In the genomic region with DNA sequence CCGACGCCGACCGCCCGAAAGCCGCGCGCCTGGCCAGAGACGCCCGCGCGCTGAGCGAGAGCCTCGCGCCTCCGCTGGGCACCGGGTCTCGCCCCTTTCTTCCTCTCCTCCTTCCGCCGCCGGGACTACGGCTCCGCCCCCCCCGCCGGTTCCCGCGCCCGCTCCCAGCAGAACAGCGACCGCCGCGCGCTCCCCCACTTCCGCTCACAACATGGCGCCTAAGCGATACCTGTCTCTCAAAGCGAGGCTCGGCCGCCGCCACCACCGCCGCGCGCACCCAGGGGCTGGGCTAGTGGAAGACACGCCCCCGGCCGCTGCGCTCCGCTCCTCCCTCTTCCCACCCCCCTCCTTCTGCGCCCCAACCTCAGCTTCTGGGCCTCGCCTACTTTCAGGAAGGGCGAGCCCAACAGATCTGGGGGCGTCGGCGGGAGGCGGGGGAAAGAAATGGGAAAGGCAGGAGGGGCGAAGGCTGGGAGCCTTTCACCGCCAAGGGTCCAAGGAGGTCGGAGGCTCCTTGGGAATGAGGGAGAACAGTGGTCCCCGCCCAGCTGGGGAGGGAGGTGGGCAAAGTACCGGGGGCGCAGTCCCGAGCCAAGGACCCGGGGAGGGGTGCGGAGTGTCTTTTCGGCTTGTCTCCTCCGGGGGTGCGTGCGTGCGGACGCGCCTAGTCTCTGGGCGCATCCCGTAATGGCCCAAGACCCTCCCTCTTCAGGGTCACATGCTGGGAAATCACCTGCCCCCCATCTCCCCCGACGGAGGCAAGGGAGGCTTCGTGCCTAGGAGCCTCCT, we compare ENCODE assay signal across 1 cellular context.
TF ChIP-seq lines count a peak whose summit lies in the region.

A gene (minus strand): TSS at position 100 of the 789 bp plus-strand sequence. CDS start 277 bp downstream, outside the sequence.

TF ChIP-seq in K562, 482 proteins besides CTCF, POLR2A, EP300 and RAD21 (continued from another document and continues in another):
- TF ChIP-seq NFRKB (IDR thresholded peaks at IDR 0.05; ENCODE audit: low read depth) (no peak), ARID2 (IDR thresholded peaks at IDR 0.05) (no peak), POLR3A (IDR thresholded peaks at IDR 0.05; ENCODE audit: borderline replicate concordance, extremely low read depth, insufficient read depth, insufficient read length) (no peak), ZNF445 (CRISPR knock-in tag; IDR thresholded peaks at IDR 0.05; ENCODE audit: low read depth) (no peak), NCOA2 (IDR thresholded peaks at IDR 0.05; ENCODE audit: partially characterized antibody in 2 of 2) (no peak), COPS2 (conservative IDR thresholded peaks at IDR 0.05) (no peak), MAFF (IDR thresholded peaks at IDR 0.05; ENCODE audit: low read length) (no peak), SMARCA5 (IDR thresholded peaks at IDR 0.05) (no peak), PHF8 (IDR thresholded peaks at IDR 0.05; ENCODE audit: borderline replicate concordance, low read length) (peak; percentile 57; the same call in 1 of the 2 replicates), SAP30 (IDR thresholded peaks at IDR 0.05; ENCODE audit: borderline replicate concordance, insufficient read depth, low read depth, low read length, poor library complexity, severe bottlenecking) (no peak), HNRNPK (IDR thresholded peaks at IDR 0.05; ENCODE audit: low read depth, low read length, poor library complexity, severe bottlenecking) (peak; percentile 41), HNRNPL (IDR thresholded peaks at IDR 0.05; ENCODE audit: low read depth, low read length) (no peak), ZNF766 (CRISPR knock-in tag; conservative IDR thresholded peaks at IDR 0.05) (no peak), POLR3G (IDR thresholded peaks at IDR 0.05; ENCODE audit: extremely low read depth, insufficient read length, insufficient replicate concordance) (no peak), ZKSCAN1 (IDR thresholded peaks at IDR 0.05; ENCODE audit: low read depth, low read length) (no peak), KAT2B (IDR thresholded peaks at IDR 0.05; ENCODE audit: low read depth, low read length) (no peak), CXXC5 (CRISPR knock-in tag; IDR thresholded peaks at IDR 0.05) (peak; percentile 74), CBX5 (IDR thresholded peaks at IDR 0.05; ENCODE audit: borderline replicate concordance, low read depth) (no peak), HDAC1 (IDR thresholded peaks at IDR 0.05) (no peak), BRF1 (IDR thresholded peaks at IDR 0.05; ENCODE audit: borderline replicate concordance, extremely low read depth, insufficient read length) (no peak), LARP7 (IDR thresholded peaks at IDR 0.05) (no peak), ZNF217 (CRISPR knock-in tag; IDR thresholded peaks at IDR 0.05) (no peak), GABPB1 (CRISPR knock-in tag; IDR thresholded peaks at IDR 0.05) (peak; percentile 81), NEUROD1 (IDR thresholded peaks at IDR 0.05; ENCODE audit: borderline replicate concordance, low read depth, low read length, partially characterized antibody) (no peak), FOXK2 (conservative IDR thresholded peaks at IDR 0.05 in 1 of 2, IDR thresholded peaks at IDR 0.05 in 1 of 2; ENCODE audit: low read depth in 2 of 2) (peak; percentile 61 to 65; a peak in 2 of 4 replicates), FIP1L1 (IDR thresholded peaks at IDR 0.05; ENCODE audit: low read depth, low read length, poor library complexity, severe bottlenecking) (no peak), ZNF707 (CRISPR knock-in tag; conservative IDR thresholded peaks at IDR 0.05) (no peak), HSF4 (CRISPR knock-in tag; IDR thresholded peaks at IDR 0.05; ENCODE audit: borderline replicate concordance) (no peak), ETS2 (tag; IDR thresholded peaks at IDR 0.05; ENCODE audit: borderline replicate concordance, poor library complexity, severe bottlenecking) (no peak), ZNF224 (CRISPR knock-in tag; IDR thresholded peaks at IDR 0.05) (no peak), TFAM (CRISPR knock-in tag; conservative IDR thresholded peaks at IDR 0.05) (no peak), PHB (CRISPR knock-in tag; IDR thresholded peaks at IDR 0.05) (no peak), ZNF764 (CRISPR knock-in tag; IDR thresholded peaks at IDR 0.05; ENCODE audit: low read depth) (no peak), ZNF311 (CRISPR knock-in tag; IDR thresholded peaks at IDR 0.05) (no peak), RBM39 (optimal IDR thresholded peaks at IDR 0.05; ENCODE audit: low read depth, low read length) (no peak), SREBF2 (CRISPR knock-in tag; IDR thresholded peaks at IDR 0.05) (no peak), EHMT2 (IDR thresholded peaks at IDR 0.05) (no peak), GTF2A2 (tag; IDR thresholded peaks at IDR 0.05) (no peak), FOXJ2 (tag; IDR thresholded peaks at IDR 0.05) (no peak), ZNF347 (CRISPR knock-in tag; IDR thresholded peaks at IDR 0.05; ENCODE audit: low read depth) (no peak), TCFL5 (CRISPR knock-in tag; conservative IDR thresholded peaks at IDR 0.05) (no peak), ZNF24 (IDR thresholded peaks at IDR 0.05) (no peak), YY1 (IDR thresholded peaks at IDR 0.05; ENCODE audit: borderline replicate concordance in 1 of 3, control insufficient read depth in 1 of 3, extremely low read depth in 1 of 3, insufficient read depth in 3 of 3, insufficient read length in 1 of 3, insufficient replicate concordance in 2 of 3, low read depth in 1 of 3, low read length in 2 of 3) (peak in 2 of 3 experiments; percentile 93 to 97), PRPF4 (IDR thresholded peaks at IDR 0.05; ENCODE audit: insufficient read depth, low read depth, low read length, poor library complexity, severe bottlenecking) (no peak), ZNF696 (CRISPR knock-in tag; conservative IDR thresholded peaks at IDR 0.05) (no peak), THRAP3 (IDR thresholded peaks at IDR 0.05; ENCODE audit: borderline replicate concordance) (no peak), XRCC3 (IDR thresholded peaks at IDR 0.05) (no peak), NRF1 (conservative IDR thresholded peaks at IDR 0.05 in 1 of 2, IDR thresholded peaks at IDR 0.05 in 1 of 2) (peak; percentile 85 to 88)
- TF ChIP-seq, protein P1, sequence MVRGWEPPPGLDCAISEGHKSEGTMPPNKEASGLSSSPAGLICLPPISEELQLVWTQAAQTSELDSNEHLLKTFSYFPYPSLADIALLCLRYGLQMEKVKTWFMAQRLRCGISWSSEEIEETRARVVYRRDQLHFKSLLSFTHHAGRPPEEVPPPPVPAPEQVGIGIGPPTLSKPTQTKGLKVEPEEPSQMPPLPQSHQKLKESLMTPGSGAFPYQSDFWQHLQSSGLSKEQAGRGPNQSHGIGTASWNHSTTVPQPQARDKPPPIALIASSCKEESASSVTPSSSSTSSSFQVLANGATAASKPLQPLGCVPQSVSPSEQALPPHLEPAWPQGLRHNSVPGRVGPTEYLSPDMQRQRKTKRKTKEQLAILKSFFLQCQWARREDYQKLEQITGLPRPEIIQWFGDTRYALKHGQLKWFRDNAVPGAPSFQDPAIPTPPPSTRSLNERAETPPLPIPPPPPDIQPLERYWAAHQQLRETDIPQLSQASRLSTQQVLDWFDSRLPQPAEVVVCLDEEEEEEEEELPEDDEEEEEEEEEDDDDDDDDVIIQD (CRISPR knock-in tag; IDR thresholded peaks at IDR 0.05), result no peak
- TF ChIP-seq, protein P2, sequence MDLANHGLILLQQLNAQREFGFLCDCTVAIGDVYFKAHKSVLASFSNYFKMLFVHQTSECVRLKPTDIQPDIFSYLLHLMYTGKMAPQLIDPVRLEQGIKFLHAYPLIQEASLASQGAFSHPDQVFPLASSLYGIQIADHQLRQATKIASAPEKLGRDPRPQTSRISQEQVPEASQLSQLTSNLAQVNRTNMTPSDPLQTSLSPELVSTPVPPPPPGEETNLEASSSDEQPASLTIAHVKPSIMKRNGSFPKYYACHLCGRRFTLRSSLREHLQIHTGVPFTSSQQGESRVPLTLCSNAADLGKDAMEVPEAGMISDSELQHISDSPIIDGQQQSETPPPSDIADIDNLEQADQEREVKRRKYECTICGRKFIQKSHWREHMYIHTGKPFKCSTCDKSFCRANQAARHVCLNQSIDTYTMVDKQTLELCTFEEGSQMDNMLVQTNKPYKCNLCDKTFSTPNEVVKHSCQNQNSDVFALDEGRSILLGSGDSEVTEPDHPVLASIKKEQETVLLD (IDR thresholded peaks at IDR 0.05), result peak; percentile 52; the same call in 1 of the 2 replicates
- TF ChIP-seq, protein P3, sequence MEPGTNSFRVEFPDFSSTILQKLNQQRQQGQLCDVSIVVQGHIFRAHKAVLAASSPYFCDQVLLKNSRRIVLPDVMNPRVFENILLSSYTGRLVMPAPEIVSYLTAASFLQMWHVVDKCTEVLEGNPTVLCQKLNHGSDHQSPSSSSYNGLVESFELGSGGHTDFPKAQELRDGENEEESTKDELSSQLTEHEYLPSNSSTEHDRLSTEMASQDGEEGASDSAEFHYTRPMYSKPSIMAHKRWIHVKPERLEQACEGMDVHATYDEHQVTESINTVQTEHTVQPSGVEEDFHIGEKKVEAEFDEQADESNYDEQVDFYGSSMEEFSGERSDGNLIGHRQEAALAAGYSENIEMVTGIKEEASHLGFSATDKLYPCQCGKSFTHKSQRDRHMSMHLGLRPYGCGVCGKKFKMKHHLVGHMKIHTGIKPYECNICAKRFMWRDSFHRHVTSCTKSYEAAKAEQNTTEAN (CRISPR knock-in tag; IDR thresholded peaks at IDR 0.05), result no peak
- TF ChIP-seq, protein P4, sequence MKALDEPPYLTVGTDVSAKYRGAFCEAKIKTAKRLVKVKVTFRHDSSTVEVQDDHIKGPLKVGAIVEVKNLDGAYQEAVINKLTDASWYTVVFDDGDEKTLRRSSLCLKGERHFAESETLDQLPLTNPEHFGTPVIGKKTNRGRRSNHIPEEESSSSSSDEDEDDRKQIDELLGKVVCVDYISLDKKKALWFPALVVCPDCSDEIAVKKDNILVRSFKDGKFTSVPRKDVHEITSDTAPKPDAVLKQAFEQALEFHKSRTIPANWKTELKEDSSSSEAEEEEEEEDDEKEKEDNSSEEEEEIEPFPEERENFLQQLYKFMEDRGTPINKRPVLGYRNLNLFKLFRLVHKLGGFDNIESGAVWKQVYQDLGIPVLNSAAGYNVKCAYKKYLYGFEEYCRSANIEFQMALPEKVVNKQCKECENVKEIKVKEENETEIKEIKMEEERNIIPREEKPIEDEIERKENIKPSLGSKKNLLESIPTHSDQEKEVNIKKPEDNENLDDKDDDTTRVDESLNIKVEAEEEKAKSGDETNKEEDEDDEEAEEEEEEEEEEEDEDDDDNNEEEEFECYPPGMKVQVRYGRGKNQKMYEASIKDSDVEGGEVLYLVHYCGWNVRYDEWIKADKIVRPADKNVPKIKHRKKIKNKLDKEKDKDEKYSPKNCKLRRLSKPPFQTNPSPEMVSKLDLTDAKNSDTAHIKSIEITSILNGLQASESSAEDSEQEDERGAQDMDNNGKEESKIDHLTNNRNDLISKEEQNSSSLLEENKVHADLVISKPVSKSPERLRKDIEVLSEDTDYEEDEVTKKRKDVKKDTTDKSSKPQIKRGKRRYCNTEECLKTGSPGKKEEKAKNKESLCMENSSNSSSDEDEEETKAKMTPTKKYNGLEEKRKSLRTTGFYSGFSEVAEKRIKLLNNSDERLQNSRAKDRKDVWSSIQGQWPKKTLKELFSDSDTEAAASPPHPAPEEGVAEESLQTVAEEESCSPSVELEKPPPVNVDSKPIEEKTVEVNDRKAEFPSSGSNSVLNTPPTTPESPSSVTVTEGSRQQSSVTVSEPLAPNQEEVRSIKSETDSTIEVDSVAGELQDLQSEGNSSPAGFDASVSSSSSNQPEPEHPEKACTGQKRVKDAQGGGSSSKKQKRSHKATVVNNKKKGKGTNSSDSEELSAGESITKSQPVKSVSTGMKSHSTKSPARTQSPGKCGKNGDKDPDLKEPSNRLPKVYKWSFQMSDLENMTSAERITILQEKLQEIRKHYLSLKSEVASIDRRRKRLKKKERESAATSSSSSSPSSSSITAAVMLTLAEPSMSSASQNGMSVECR (CRISPR knock-in tag; IDR thresholded peaks at IDR 0.05), result no peak
- TF ChIP-seq, protein P5, sequence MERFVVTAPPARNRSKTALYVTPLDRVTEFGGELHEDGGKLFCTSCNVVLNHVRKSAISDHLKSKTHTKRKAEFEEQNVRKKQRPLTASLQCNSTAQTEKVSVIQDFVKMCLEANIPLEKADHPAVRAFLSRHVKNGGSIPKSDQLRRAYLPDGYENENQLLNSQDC (CRISPR knock-in tag; IDR thresholded peaks at IDR 0.05), result no peak
- TF ChIP-seq, protein P6, sequence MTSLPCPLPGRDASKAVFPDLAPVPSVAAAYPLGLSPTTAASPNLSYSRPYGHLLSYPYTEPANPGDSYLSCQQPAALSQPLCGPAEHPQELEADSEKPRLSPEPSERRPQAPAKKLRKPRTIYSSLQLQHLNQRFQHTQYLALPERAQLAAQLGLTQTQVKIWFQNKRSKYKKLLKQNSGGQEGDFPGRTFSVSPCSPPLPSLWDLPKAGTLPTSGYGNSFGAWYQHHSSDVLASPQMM (CRISPR knock-in tag; IDR thresholded peaks at IDR 0.05), result no peak
- TF ChIP-seq, protein P7, sequence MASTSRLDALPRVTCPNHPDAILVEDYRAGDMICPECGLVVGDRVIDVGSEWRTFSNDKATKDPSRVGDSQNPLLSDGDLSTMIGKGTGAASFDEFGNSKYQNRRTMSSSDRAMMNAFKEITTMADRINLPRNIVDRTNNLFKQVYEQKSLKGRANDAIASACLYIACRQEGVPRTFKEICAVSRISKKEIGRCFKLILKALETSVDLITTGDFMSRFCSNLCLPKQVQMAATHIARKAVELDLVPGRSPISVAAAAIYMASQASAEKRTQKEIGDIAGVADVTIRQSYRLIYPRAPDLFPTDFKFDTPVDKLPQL (IDR thresholded peaks at IDR 0.05; ENCODE audit: extremely low read depth, insufficient read length), result no peak
- TF ChIP-seq, protein P8, sequence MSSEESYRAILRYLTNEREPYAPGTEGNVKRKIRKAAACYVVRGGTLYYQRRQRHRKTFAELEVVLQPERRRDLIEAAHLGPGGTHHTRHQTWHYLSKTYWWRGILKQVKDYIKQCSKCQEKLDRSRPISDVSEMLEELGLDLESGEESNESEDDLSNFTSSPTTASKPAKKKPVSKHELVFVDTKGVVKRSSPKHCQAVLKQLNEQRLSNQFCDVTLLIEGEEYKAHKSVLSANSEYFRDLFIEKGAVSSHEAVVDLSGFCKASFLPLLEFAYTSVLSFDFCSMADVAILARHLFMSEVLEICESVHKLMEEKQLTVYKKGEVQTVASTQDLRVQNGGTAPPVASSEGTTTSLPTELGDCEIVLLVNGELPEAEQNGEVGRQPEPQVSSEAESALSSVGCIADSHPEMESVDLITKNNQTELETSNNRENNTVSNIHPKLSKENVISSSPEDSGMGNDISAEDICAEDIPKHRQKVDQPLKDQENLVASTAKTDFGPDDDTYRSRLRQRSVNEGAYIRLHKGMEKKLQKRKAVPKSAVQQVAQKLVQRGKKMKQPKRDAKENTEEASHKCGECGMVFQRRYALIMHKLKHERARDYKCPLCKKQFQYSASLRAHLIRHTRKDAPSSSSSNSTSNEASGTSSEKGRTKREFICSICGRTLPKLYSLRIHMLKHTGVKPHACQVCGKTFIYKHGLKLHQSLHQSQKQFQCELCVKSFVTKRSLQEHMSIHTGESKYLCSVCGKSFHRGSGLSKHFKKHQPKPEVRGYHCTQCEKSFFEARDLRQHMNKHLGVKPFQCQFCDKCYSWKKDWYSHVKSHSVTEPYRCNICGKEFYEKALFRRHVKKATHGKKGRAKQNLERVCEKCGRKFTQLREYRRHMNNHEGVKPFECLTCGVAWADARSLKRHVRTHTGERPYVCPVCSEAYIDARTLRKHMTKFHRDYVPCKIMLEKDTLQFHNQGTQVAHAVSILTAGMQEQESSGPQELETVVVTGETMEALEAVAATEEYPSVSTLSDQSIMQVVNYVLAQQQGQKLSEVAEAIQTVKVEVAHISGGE (CRISPR knock-in tag; IDR thresholded peaks at IDR 0.05), result 0 out of 6 replicates have a peak, but pooled peaks of 1 of the 3 experiments have one; percentile 37
